Comparison of ENCODE assay signal across 9 cellular contexts in genomic region chr1:25996966-25997758, GRCh38. TPM values are rescaled to one million over a fixed set of nuclear protein-coding genes. Genes with fewer than 3 reads are reported as not detected.
A peak's percentile ranks its signal among the peaks of the same experiment; 100 is the strongest.
DNase-seq lines count a peak whose midpoint lies in the region; ATAC-seq lines count a peak whose summit lies in the region.
"Had no signal": no experiment of that assay in that cellular context is flagged by ENCODE, and none has a peak within 500 bp of the region (broad histone marks: within the 10 kb centered on the region; RNA-seq: fewer than 3 reads in every experiment).

No MANE protein-coding gene starts in this region.

- no peaks in the 10 kb centered on the region for H3K36me3 ChIP-seq in MG63

- H3K9me3 Mint-ChIP-seq in activated naive CD8-positive, alpha-beta T cell treated with anti-CD3 and anti-CD28 coated beads, Interleukin-2, amount 10 ng/mL, durations not matched to agents 7 days and 5 days: no peaks in the 10 kb centered on the region

- POLR2A ChIA-PET in activated naive CD8-positive, alpha-beta T cell treated with anti-CD3 and anti-CD28 coated beads, Interleukin-2, amount 10 ng/mL, durations not matched to agents 7 days and 5 days (lab: Charles Lee): interaction anchor here (0.6 to 4.4 kb wide), 23 partner anchors 9 to 1993 kb away, joined by 3 to 76 read pairs (median 5); partner anchors contain the start of genes MTFR1L, PAQR7 and STMN1

- no peaks in the 10 kb centered on the region for H3K9me3 ChIP-seq in MG63

- H3K4me3 ChIP-seq in MG63: peak overlapping the region; percentile 63

- H3K36me3 Mint-ChIP-seq in activated naive CD8-positive, alpha-beta T cell treated with anti-CD3 and anti-CD28 coated beads, Interleukin-2, amount 10 ng/mL, durations not matched to agents 7 days and 5 days: no peaks in the 10 kb centered on the region

- H3K4me3 Mint-ChIP-seq in activated naive CD8-positive, alpha-beta T cell treated with anti-CD3 and anti-CD28 coated beads, Interleukin-2, amount 10 ng/mL, durations not matched to agents 7 days and 5 days: peak overlapping the region; percentile 97

- peaks cover 4% of the 10 kb centered on the region for H3K27me3 Mint-ChIP-seq in activated naive CD8-positive, alpha-beta T cell treated with anti-CD3 and anti-CD28 coated beads, Interleukin-2, amount 10 ng/mL, durations not matched to agents 7 days and 5 days

- DNase-seq in NCI-H146 (lab: John Stamatoyannopoulos, UW): peak; percentile 33
- no peak for DNase-seq in NCI-H146 treated with DMSO at 0.1 percent for 48 hours (lab: John Stamatoyannopoulos, UW; ENCODE audit: unreplicated experiment)
- DNase-seq in MG63: no peak
- no peak for DNase-seq in activated naive CD8-positive, alpha-beta T cell treated with anti-CD3 and anti-CD28 coated beads, Interleukin-2, amount 10 ng/mL, durations not matched to agents 7 days and 5 days
- peak; percentile 48 for DNase-seq in hepatic stellate cell (ENCODE audit: low spot score)
- DNase-seq in renal cortical epithelial cell (ENCODE audit: low read depth): peak; percentile 70
- DNase-seq in SW480 (ENCODE audit: low spot score): no peak
- DNase-seq in UCSD-AML1 (lab: John Stamatoyannopoulos, UW; ENCODE audit: unreplicated experiment): no peak

- peak; percentile 5 for ATAC-seq in activated naive CD8-positive, alpha-beta T cell treated with anti-CD3 and anti-CD28 coated beads, Interleukin-2, amount 10 ng/mL, durations not matched to agents 7 days and 5 days (ENCODE audit: low read depth)

- peak overlapping the region; percentile 99 for H3K27ac Mint-ChIP-seq in activated naive CD8-positive, alpha-beta T cell treated with anti-CD3 and anti-CD28 coated beads, Interleukin-2, amount 10 ng/mL, durations not matched to agents 7 days and 5 days

- no peaks in the 10 kb centered on the region for H3K27me3 ChIP-seq in MG63

- H3K4me1 Mint-ChIP-seq in activated naive CD8-positive, alpha-beta T cell treated with anti-CD3 and anti-CD28 coated beads, Interleukin-2, amount 10 ng/mL, durations not matched to agents 7 days and 5 days: peaks cover 27% of the 10 kb centered on the region

RNA-seq across cellular contexts. Expression of gene PAFAH2, which starts 0.7 kb away (rescaled TPM):
- total RNA-seq in MG63 (2014; rRNA removed; shearing (Covaris generic); ENCODE audit: low replicate concordance): 3.3 and 4.5 TPM in 2 replicates
- 10 to 100 TPM; 13.5 to 15.4 TPM for total RNA-seq in activated naive CD8-positive, alpha-beta T cell treated with anti-CD3 and anti-CD28 coated beads, Interleukin-2, amount 10 ng/mL, durations not matched to agents 7 days and 5 days
- 14.8 and 18.5 TPM in 2 replicates for total RNA-seq in renal cortical epithelial cell

RNA-seq across cellular contexts. Expression of gene EXTL1, which starts 24.4 kb away (rescaled TPM):
- not detected in 2 replicates for total RNA-seq in MG63 (2014; rRNA removed; shearing (Covaris generic); ENCODE audit: low replicate concordance)
- not detected for total RNA-seq in activated naive CD8-positive, alpha-beta T cell treated with anti-CD3 and anti-CD28 coated beads, Interleukin-2, amount 10 ng/mL, durations not matched to agents 7 days and 5 days
- 0.05 TPM in 1 of 2 replicates, not detected in the other for total RNA-seq in renal cortical epithelial cell

RNA-seq across cellular contexts. Expression of gene SLC30A2, which starts 48.8 kb away (rescaled TPM):
- not detected in 2 replicates for total RNA-seq in MG63 (2014; rRNA removed; shearing (Covaris generic); ENCODE audit: low replicate concordance)
- total RNA-seq in activated naive CD8-positive, alpha-beta T cell treated with anti-CD3 and anti-CD28 coated beads, Interleukin-2, amount 10 ng/mL, durations not matched to agents 7 days and 5 days: not detected
- 1.1 and 1.4 TPM in 2 replicates for total RNA-seq in renal cortical epithelial cell
- total RNA-seq: Daoy had no signal

Comparison
In these comparisons a context has a peak if more than half of its experiments do, and no peak if none do; other contexts are left out.
1. DNase-seq: peak in NCI-H146 (single experiment), hepatic stellate cell (single experiment) and renal cortical epithelial cell (single experiment); none in NCI-H146 treated with DMSO at 0.1 percent for 48 hours (single experiment), MG63 (single experiment), activated naive CD8-positive, alpha-beta T cell treated with anti-CD3 and anti-CD28 coated beads, Interleukin-2, amount 10 ng/mL, durations not matched to agents 7 days and 5 days (single experiment), SW480 (single experiment) and UCSD-AML1 (single experiment).